15 cellular contexts compared by ENCODE assay signal in the genomic region with DNA sequence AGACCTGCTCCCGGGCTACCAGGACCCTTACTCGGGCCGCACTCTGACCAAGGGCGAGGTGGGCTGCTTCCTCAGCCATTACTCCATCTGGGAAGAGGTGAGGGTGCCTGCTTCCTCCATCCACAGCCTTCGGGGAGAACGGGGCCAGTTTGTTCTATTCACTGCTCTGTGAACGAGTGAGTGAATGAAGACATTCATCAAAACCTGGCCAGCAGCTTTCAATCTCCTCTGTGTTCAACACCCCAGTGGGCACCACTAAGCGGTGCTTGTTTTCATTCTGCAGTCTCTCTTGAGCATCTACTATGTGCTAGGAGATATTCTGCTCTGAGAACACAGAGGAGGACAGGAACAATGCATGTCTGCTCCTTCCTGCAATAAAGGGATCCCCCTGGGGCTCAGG. TPM values are rescaled to one million over a fixed set of nuclear protein-coding genes. Genes with fewer than 3 reads are reported as not detected.
DNase-seq lines count a peak whose midpoint lies in the region; ATAC-seq and TF ChIP-seq lines count a peak whose summit lies in the region.
"Had no signal": no experiment of that assay in that cellular context is flagged by ENCODE, and none has a peak within 500 bp of the region (broad histone marks: within the 10 kb centered on the region; RNA-seq: fewer than 3 reads in every experiment).

No MANE protein-coding gene starts in this region.

- H3K9me3 Mint-ChIP-seq in chondrocyte (ENCODE audit: low read depth): no peaks in the 10 kb centered on the region
- H3K9me3 Mint-ChIP-seq: CD4-positive, alpha-beta T cell; GM23338; H9 had no signal

- no peak overlapping the region for H3K4me3 ChIP-seq in dorsolateral prefrontal cortex
- H3K4me3 ChIP-seq: GM23338 had no signal

- H3K36me3 Mint-ChIP-seq in chondrocyte (ENCODE audit: low read depth): peaks cover 14% of the 10 kb centered on the region

- TF ChIP-seq CTCF in dorsolateral prefrontal cortex (IDR thresholded peaks at IDR 0.05 in 54 of 56, conservative IDR thresholded peaks at IDR 0.05 in 2 of 56; ENCODE audit: low read depth in 1 of 56, partially characterized antibody in 56 of 56) (peak in 3 of 56 donors; percentile 8 to 14 (median 9)), chondrocyte (IDR thresholded peaks at IDR 0.05) (no peak)

- H3K27ac Mint-ChIP-seq in chondrocyte (ENCODE audit: unreplicated experiment): no peak overlapping the region
- H3K27ac Mint-ChIP-seq: B cell; CD4-positive, alpha-beta T cell; GM23338; H9 had no signal

- no peak overlapping the region for H3K4me3 Mint-ChIP-seq in chondrocyte (ENCODE audit: unreplicated experiment)
- H3K4me3 Mint-ChIP-seq: B cell; CD4-positive, alpha-beta T cell; GM23338; H9 had no signal

- no peaks in the 10 kb centered on the region for H3K27me3 Mint-ChIP-seq in chondrocyte (ENCODE audit: low read depth)
- H3K27me3 Mint-ChIP-seq: B cell; CD4-positive, alpha-beta T cell had no signal

- ATAC-seq in GM19397 (IDR thresholded peaks at IDR 0.05; ENCODE audit: unreplicated experiment) (no peak), GM19455 (IDR thresholded peaks at IDR 0.05; ENCODE audit: unreplicated experiment) (no peak)
- ATAC-seq: GM23338 had no signal

- peak in 1 of 10 donors; percentile 53 for DNase-seq in dorsolateral prefrontal cortex
- DNase-seq in medulla oblongata (ENCODE audit: extremely low spot score): peak; percentile 30
- peak in 11 of 49 donors; percentile 11 to 59 (median 27) for DNase-seq in substantia nigra (lab: John Stamatoyannopoulos, UW)
- DNase-seq in NOMO-1 treated with dmso at 0.1 percent for 144 hours (lab: John Stamatoyannopoulos, UW; ENCODE audit: unreplicated experiment): no peak
- DNase-seq in chondrocyte (ENCODE audit: low spot score): no peak
- DNase-seq: Calu3; CD4-positive, alpha-beta T cell; DMS 273 treated with DMSO at 0.1 percent for 48 hours; H9 had no signal

- intact Hi-C loops in dorsolateral prefrontal cortex (cut with DNase I): loop anchor here in 1 of 2 donors (10.0 kb wide), 1 partner anchor 224 kb away; a partner anchor contains a TSS

- peaks cover 3% of the 10 kb centered on the region for H3K4me1 Mint-ChIP-seq in chondrocyte (ENCODE audit: low read depth)
- H3K4me1 Mint-ChIP-seq: B cell, GM23338 had no signal

- H3K27me3 ChIP-seq in dorsolateral prefrontal cortex: no peaks in the 10 kb centered on the region

- H3K27ac ChIP-seq in angular gyrus (ENCODE audit: low read depth, low read length) (peak overlapping the region; percentile 80), dorsolateral prefrontal cortex (peak overlapping the region in 52 of 59 donors; percentile 15 to 97 (median 76)), substantia nigra (ENCODE audit: low read depth, low read length, poor library complexity, severe bottlenecking) (peak overlapping the region; percentile 85)
- H3K27ac ChIP-seq: HL-60 had no signal

RNA-seq across cellular contexts. Expression of a gene that starts 10.6 kb away (rescaled TPM):
- total RNA-seq in dorsolateral prefrontal cortex (1,000 to 10,000 TPM in 1 of 120 experiments, 100 to 1,000 TPM in 110, 10 to 100 TPM in 9; 33.1 to 1,222 (median 302) TPM), chondrocyte (217 to 282 TPM (median 280 TPM) in 3 replicates)

RNA-seq across cellular contexts. Expression of a gene that starts 24.6 kb away (rescaled TPM):
- 10 to 100 TPM; 20.1 to 43.4 (median 28.1) TPM for total RNA-seq in dorsolateral prefrontal cortex
- 25.6 to 34.1 TPM (median 28.7 TPM) in 3 replicates for total RNA-seq in chondrocyte
